Comparison of ENCODE assay signal across 1 cellular context in genomic region chr2:230343747-230344146, GRCh38.
TF ChIP-seq lines count a peak whose summit lies in the region.

No MANE protein-coding gene starts in this region.

TF ChIP-seq in HCT116, 20 proteins besides CTCF, POLR2A, EP300 and RAD21 (continued from another document):
- no peak for TF ChIP-seq REST (IDR thresholded peaks at IDR 0.05; ENCODE audit: low read depth)
- no peak for TF ChIP-seq EZH2phosphoT487 (IDR thresholded peaks at IDR 0.05; ENCODE audit: borderline replicate concordance)
- TF ChIP-seq SP1 (IDR thresholded peaks at IDR 0.05; ENCODE audit: low read depth), result no peak
